Comparison of ENCODE assay signal across 20 cellular contexts in genomic region chr1:197388801-197389200, GRCh38.
"Had no signal": no experiment of that assay in that cellular context is flagged by ENCODE, and none has a peak within 500 bp of the region (broad histone marks: within the 10 kb centered on the region; RNA-seq: fewer than 3 reads in every experiment).

No MANE protein-coding gene starts in this region.

- H3K79me2 ChIP-seq: parathyroid adenoma had no signal

- H3K4me1 ChIP-seq: esophagus muscularis mucosa, foreskin keratinocyte, parathyroid adenoma, psoas muscle, stomach, transverse colon had no signal

- H3K4me3 ChIP-seq: esophagus muscularis mucosa, psoas muscle, skin epidermis, stomach, thoracic aorta, transverse colon had no signal

- H2AFZ ChIP-seq: parathyroid adenoma had no signal

- H3K36me3 ChIP-seq: esophagus muscularis mucosa, stomach, thoracic aorta, transverse colon had no signal

- DNase-seq: effector memory CD8-positive, alpha-beta T cell; foreskin keratinocyte; head of caudate nucleus; hippocampal formation; kidney glomerular epithelial cell; mesendoderm; naive B cell; psoas muscle; stimulated activated CD4-positive, alpha-beta T cell treated with anti-CD3 and anti-CD28 coated beads, Interleukin-2, amount 100 ng/mL, for 24 hours; stimulated activated CD4-positive, alpha-beta T cell treated with anti-CD3 and anti-CD28 coated beads, Interleukin-4, amount 100 ng/mL, for 4 hours; stimulated activated naive B cell treated with anti-CD40 and anti-IgM and Interleukin-4, amounts not matched to agents 10 μg/mL and 1 μg/mL and 100 μg/mL, for 72 hours; stomach; substantia nigra; transverse colon had no signal

- H3K9me3 ChIP-seq: esophagus muscularis mucosa, psoas muscle, stomach, thoracic aorta, transverse colon had no signal

- H3K27ac ChIP-seq: epithelial cell of prostate, esophagus muscularis mucosa, foreskin keratinocyte, parathyroid adenoma, psoas muscle, skin epidermis, stomach, thoracic aorta, transverse colon had no signal

- H3K27me3 ChIP-seq: esophagus muscularis mucosa, stomach, transverse colon had no signal

- ATAC-seq: effector memory CD8-positive, alpha-beta T cell; foreskin keratinocyte; psoas muscle; sciatic nerve; stimulated activated naive B cell treated with anti-CD40 and anti-IgM and Interleukin-4, amounts not matched to agents 10 μg/mL and 1 μg/mL and 100 μg/mL, for 72 hours had no signal
